8 cellular contexts compared by ENCODE assay signal in the genomic region with DNA sequence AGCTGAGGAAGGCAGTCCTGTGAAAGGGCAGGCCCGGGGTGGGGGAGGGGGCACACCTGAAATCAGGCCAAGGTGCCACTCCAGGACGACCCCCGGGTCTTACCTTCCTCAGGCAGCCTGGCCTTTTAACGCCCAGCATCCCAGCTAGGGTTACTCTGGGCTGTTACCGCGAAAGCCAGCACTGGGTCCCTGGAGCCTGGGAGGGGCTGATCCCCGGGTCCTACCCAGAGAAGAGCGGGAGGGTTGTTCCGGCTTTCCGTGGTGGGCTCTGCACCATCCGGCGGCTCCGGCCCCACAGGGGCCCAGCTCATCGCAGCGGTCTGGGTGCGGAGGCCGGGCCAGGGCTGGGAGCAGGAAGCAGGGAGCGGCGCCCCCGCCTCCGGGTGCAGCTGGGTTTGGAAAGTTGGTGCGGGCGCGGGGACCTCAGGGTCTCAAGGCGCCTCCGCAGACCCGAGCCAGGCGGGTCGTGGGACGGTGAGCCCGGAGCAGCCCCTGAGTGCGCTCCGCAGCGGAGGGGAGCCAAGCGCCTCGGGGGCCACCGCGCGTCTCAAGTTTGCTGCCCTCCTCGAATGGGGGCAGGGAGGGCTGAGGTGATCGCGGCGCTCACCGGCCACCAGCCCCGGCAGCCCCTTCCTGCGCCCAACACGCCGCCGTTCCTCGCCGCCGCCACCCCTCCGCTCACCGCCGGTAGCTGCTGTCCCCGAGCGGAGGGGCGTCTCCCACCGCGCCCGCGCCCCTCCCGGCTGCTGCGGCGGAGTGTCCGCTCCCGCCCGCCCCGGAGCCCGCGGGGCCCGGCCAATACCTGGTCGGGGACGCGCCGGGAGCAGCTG. TPM values are rescaled to one million over a fixed set of nuclear protein-coding genes. Genes with fewer than 3 reads are reported as not detected.
A peak's percentile ranks its signal among the peaks of the same experiment; 100 is the strongest.
DNase-seq lines count a peak whose midpoint lies in the region; ATAC-seq and TF ChIP-seq lines count a peak whose summit lies in the region.

No MANE protein-coding gene starts in this region.

- H3K27me3 Mint-ChIP-seq in chondrocyte (ENCODE audit: low read depth), result peaks cover 9% of the 10 kb centered on the region

- H3K9me3 Mint-ChIP-seq in chondrocyte (ENCODE audit: low read depth), result no peaks in the 10 kb centered on the region

- H3K27ac Mint-ChIP-seq in chondrocyte (ENCODE audit: unreplicated experiment), result no peak overlapping the region

- TF ChIP-seq CTCF in chondrocyte (IDR thresholded peaks at IDR 0.05), result no peak

- DNase-seq in NCI-H1417 (lab: John Stamatoyannopoulos, UW) (peak in 2 of 3 experiments; percentile 54 to 66), NCI-H1417 treated with DMSO at 0.1 percent for 48 hours (lab: John Stamatoyannopoulos, UW) (no peak), chondrocyte (ENCODE audit: low spot score) (peak; percentile 87), left lobe of liver (ENCODE audit: low spot score) (no peak), substantia nigra (lab: John Stamatoyannopoulos, UW) (peak in 1 of 49 donors; percentile 63), 8988T (no peak), GOT3 (lab: John Stamatoyannopoulos, UW) (no peak), NCI-H2196 treated with DMSO at 0.1 percent for 48 hours (lab: John Stamatoyannopoulos, UW; ENCODE audit: unreplicated experiment) (no peak)

- ATAC-seq in left lobe of liver, result peak; percentile 3

- no peaks in the 10 kb centered on the region for H3K36me3 Mint-ChIP-seq in chondrocyte (ENCODE audit: low read depth)

- peak overlapping the region; percentile 65 for H3K4me3 Mint-ChIP-seq in chondrocyte (ENCODE audit: unreplicated experiment)

- peak overlapping the region; percentile 58 for H3K27ac ChIP-seq in substantia nigra (ENCODE audit: low read depth, low read length, poor library complexity, severe bottlenecking)

- H3K4me1 Mint-ChIP-seq in chondrocyte (ENCODE audit: low read depth), result peaks cover 34% of the 10 kb centered on the region

RNA-seq across cellular contexts. Expression of gene CHST1, which starts 0.8 kb away (rescaled TPM):
- total RNA-seq in chondrocyte (1.9 to 13.6 TPM (median 12.5 TPM) in 3 replicates), left lobe of liver (2.3 TPM)

Comparison
In these comparisons a context has a peak if more than half of its experiments do, and no peak if none do; other contexts are left out.
1. DNase-seq: peak in NCI-H1417 (2 of 3) and chondrocyte (single experiment); none in NCI-H1417 treated with DMSO at 0.1 percent for 48 hours (single experiment), left lobe of liver (single experiment), 8988T (single experiment), GOT3 (single experiment) and NCI-H2196 treated with DMSO at 0.1 percent for 48 hours (single experiment).